11 cellular contexts compared by ENCODE assay signal in genomic region chr15:58077427-58077826, GRCh38. TPM values are rescaled to one million over a fixed set of nuclear protein-coding genes. Genes with fewer than 3 reads are reported as not detected.
A peak's percentile ranks its signal among the peaks of the same experiment; 100 is the strongest.
DNase-seq lines count a peak whose midpoint lies in the region; FAIRE-seq and TF ChIP-seq lines count a peak whose summit lies in the region.
"Had no signal": no experiment of that assay in that cellular context is flagged by ENCODE, and none has a peak within 500 bp of the region (broad histone marks: within the 10 kb centered on the region; RNA-seq: fewer than 3 reads in every experiment).

No MANE protein-coding gene starts in this region.

- H3K9me3 ChIP-seq in endothelial cell of umbilical vein (replicated peaks; ENCODE audit: control insufficient read depth, insufficient read depth, low read length), result no peaks in the 10 kb centered on the region
- no peaks in the 10 kb centered on the region for H3K9me3 ChIP-seq in prostate gland

- H3K27me3 ChIP-seq in endothelial cell of umbilical vein (ENCODE audit: control insufficient read depth in 2 of 2, insufficient read depth in 2 of 2, low read length in 2 of 2) (no peaks in the 10 kb centered on the region), prostate gland (replicated peaks; ENCODE audit: insufficient read depth) (no peaks in the 10 kb centered on the region)

- POLR2A ChIA-PET in endothelial cell of umbilical vein (lab: Charles Lee), result no interaction called here

- peak; percentile 59 for FAIRE-seq in endothelial cell of umbilical vein (lab: Jason Lieb, UNC)

- no peaks in the 10 kb centered on the region for H3K36me3 ChIP-seq in endothelial cell of umbilical vein (ENCODE audit: control insufficient read depth in 2 of 2, extremely low read depth in 1 of 2, insufficient read depth in 2 of 2, low read length in 2 of 2)
- H3K36me3 ChIP-seq in prostate gland, result no peaks in the 10 kb centered on the region

- 6% methylated on average over 1 of the region's 1 CpG for WGBS in prostate gland

- no peaks in the 10 kb centered on the region for H3K9me1 ChIP-seq in endothelial cell of umbilical vein (replicated peaks; ENCODE audit: control insufficient read depth, extremely low read depth, insufficient read depth, low read length)

- no peaks in the 10 kb centered on the region for H4K20me1 ChIP-seq in endothelial cell of umbilical vein (replicated peaks; ENCODE audit: control insufficient read depth, extremely low read depth, insufficient read depth, low read length)

- BruUV-seq in endothelial cell of umbilical vein (replicated peaks; lab: Mats Ljungman, UMichigan), result no TSS peak

- no peaks in the 10 kb centered on the region for H3K79me2 ChIP-seq in endothelial cell of umbilical vein (ENCODE audit: control insufficient read depth, insufficient read depth, low read length)

- H2AFZ ChIP-seq in endothelial cell of umbilical vein (ENCODE audit: low read depth, low read length), result no peak overlapping the region

- TF ChIP-seq POLR2A in endothelial cell of umbilical vein (IDR thresholded peaks at IDR 0.05; ENCODE audit: low read depth, low read length) (no peak), prostate gland (IDR thresholded peaks at IDR 0.05) (no peak)

- H3K4me1 ChIP-seq in endothelial cell of umbilical vein (ENCODE audit: control insufficient read depth, extremely low read depth, insufficient read depth, low read length), result no peaks in the 10 kb centered on the region
- no peaks in the 10 kb centered on the region for H3K4me1 ChIP-seq in prostate gland (replicated peaks)

- no peak overlapping the region for H3K4me3 ChIP-seq in endothelial cell of umbilical vein (replicated peaks in 1 of 3; ENCODE audit: insufficient read depth in 1 of 3, low read depth in 1 of 3, low read length in 3 of 3)
- no peak overlapping the region for H3K4me3 ChIP-seq in prostate gland

- H3K4me2 ChIP-seq in endothelial cell of umbilical vein (ENCODE audit: insufficient read depth, low read length), result no peak overlapping the region

- CTCF ChIA-PET in endothelial cell of umbilical vein (lab: Charles Lee), result interaction anchor here (0.6 to 3.7 kb wide), 22 partner anchors 8 to 1452 kb away, joined by 3 to 71 read pairs (median 4); no protein-coding TSS in a partner anchor

- intact Hi-C loops in endothelial cell of umbilical vein (cut with micrococcal nuclease), result loop anchor here (1.0 kb wide), 2 partner anchors 105 to 144 kb away; no protein-coding TSS in a partner anchor
- intact Hi-C loops in prostate gland (cut with DNase I), result loop anchor here (10.0 kb wide), 1 partner anchor 523 kb away; no protein-coding TSS in a partner anchor
- intact Hi-C loops in posterior cingulate gyrus (cut with DNase I), result no loop called here

- peak; percentile 1 for DNase-seq in NCI-H2196 (lab: John Stamatoyannopoulos, UW; ENCODE audit: unreplicated experiment)
- no peak for DNase-seq in NCI-H2196 treated with DMSO at 0.1 percent for 48 hours (lab: John Stamatoyannopoulos, UW; ENCODE audit: unreplicated experiment)
- DNase-seq in NCI-H345 treated with DMSO at 0.1 percent for 48 hours (lab: John Stamatoyannopoulos, UW; ENCODE audit: unreplicated experiment), result peak; percentile 22
- DNase-seq in endothelial cell of umbilical vein (ENCODE audit: low read depth, low spot score), result peak; percentile 35
- peak; percentile 25 for DNase-seq in prostate gland (ENCODE audit: low spot score)
- DNase-seq in amygdala (lab: John Stamatoyannopoulos, UW), result no peak
- DNase-seq in posterior cingulate gyrus, result no peak
- DNase-seq in germinal center (ENCODE audit: low spot score), result no peak
- DNase-seq: cerebellar nuclear complex, NCI-H1048 had no signal

- no peak overlapping the region for H3K9ac ChIP-seq in endothelial cell of umbilical vein (replicated peaks; ENCODE audit: extremely low read depth, insufficient read depth, low read length)

- TF ChIP-seq CTCF in endothelial cell of umbilical vein (IDR thresholded peaks at IDR 0.05; ENCODE audit: extremely low read depth in 1 of 2, insufficient read depth in 1 of 2, low read depth in 1 of 2, low read length in 2 of 2) (peak in 1 of 2 donors; percentile 33), prostate gland (IDR thresholded peaks at IDR 0.05) (peak in 2 of 4 experiments; percentile 35 to 52)

- dilution Hi-C loops in endothelial cell of umbilical vein (cut with MboI; ENCODE audit: extremely low pct_ligation_motif_present, low sequenced_read_pairs), result no loop called here

- no peak overlapping the region for H3K27ac ChIP-seq in endothelial cell of umbilical vein (ENCODE audit: insufficient read depth, low read depth, low read length)
- H3K27ac ChIP-seq in prostate gland, result no peak overlapping the region

TF ChIP-seq in endothelial cell of umbilical vein, 7 proteins besides CTCF, POLR2A, EP300 and RAD21:
- TF ChIP-seq GATA2 (IDR thresholded peaks at IDR 0.05; ENCODE audit: insufficient read depth, insufficient read length, low read depth, low read length), result no peak
- TF ChIP-seq MYC (IDR thresholded peaks at IDR 0.05; ENCODE audit: low read depth, low read length), result no peak
- no peak for TF ChIP-seq JUN (IDR thresholded peaks at IDR 0.05; ENCODE audit: borderline replicate concordance, insufficient read depth, insufficient read length, low read depth)
- TF ChIP-seq POLR2AphosphoS5 (IDR thresholded peaks at IDR 0.05; ENCODE audit: insufficient read depth, low read depth, low read length), result no peak
- no peak for TF ChIP-seq MAX (IDR thresholded peaks at IDR 0.05; ENCODE audit: insufficient read depth, insufficient read length)
- no peak for TF ChIP-seq FOS (IDR thresholded peaks at IDR 0.05; ENCODE audit: borderline replicate concordance, insufficient read depth, low read length)
- no peak for TF ChIP-seq EZH2 (IDR thresholded peaks at IDR 0.05; ENCODE audit: borderline replicate concordance, low read depth, low read length, severe bottlenecking)
TF ChIP-seq in endothelial cell of umbilical vein: peak in this region for 0.

RNA-seq across cellular contexts. Expression of gene ALDH1A2, which starts 11.9 kb away (rescaled TPM):
- total RNA-seq in endothelial cell of umbilical vein, result 11.7 and 34.9 TPM in 2 replicates
- polyA plus RNA-seq in endothelial cell of umbilical vein, result 14.8 and 16.3 TPM in 2 replicates
- 16.9 and 19.0 TPM in 2 replicates for polyA plus RNA-seq in endothelial cell of umbilical vein (2011; cell fraction: cytosol; rRNA removed)
- polyA plus RNA-seq in endothelial cell of umbilical vein (2011; cell fraction: nucleus; rRNA removed), result 20.0 and 21.5 TPM in 2 replicates
- 7.6 and 27.2 TPM in 2 replicates for polyA plus RNA-seq in endothelial cell of umbilical vein (2012)
- polyA minus RNA-seq in endothelial cell of umbilical vein, result 26.4 and 32.6 TPM in 2 replicates
- polyA minus RNA-seq in endothelial cell of umbilical vein (2011; cell fraction: cytosol; rRNA and poly(A)+ RNA removed), result not detected
- 18.4 and 19.8 TPM in 2 replicates for polyA minus RNA-seq in endothelial cell of umbilical vein (2011; cell fraction: nucleus; rRNA and poly(A)+ RNA removed)
- total RNA-seq in prostate gland, result 10 to 100 TPM in 1 of 2 donors, 1 to 10 TPM in 1; 8.2 to 65.0 TPM
- total RNA-seq: T-helper 1 cell treated with Interleukin-12 subunit alpha and Interleukin-12 subunit beta and Interleukin-4 antibody, amounts not matched to agents 30 ng/mL and 1 ng/mL, for 36 hours had no signal

Comparison
In these comparisons a context has a peak if more than half of its experiments do, and no peak if none do; other contexts are left out.
1. DNase-seq: peak in NCI-H2196 (single experiment), NCI-H345 treated with DMSO at 0.1 percent for 48 hours (single experiment), endothelial cell of umbilical vein (single experiment) and prostate gland (single experiment); none in NCI-H2196 treated with DMSO at 0.1 percent for 48 hours (single experiment), amygdala (0 of 56), posterior cingulate gyrus (0 of 10) and germinal center (single experiment).